Comparison of ENCODE assay signal across 16 cellular contexts in the genomic region with DNA sequence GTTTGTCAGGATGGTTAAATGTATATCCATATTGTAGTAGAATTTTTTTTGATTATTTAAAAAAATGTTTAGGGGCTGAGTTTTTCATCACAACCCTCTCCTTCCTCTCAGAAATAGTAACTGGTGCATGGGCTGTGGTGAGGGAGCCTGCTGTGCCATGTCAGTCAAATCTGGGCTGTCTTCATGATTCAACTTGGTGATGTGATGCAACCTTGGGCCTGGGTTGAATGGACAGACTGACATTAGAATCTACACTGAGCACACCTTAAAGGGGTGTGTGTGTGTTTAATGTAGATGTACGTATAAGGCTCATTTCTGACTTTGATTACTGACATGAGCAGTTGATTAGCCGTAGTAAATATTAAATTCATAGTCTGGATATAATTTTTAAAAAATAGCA. TPM values are rescaled to one million over a fixed set of nuclear protein-coding genes. Genes with fewer than 3 reads are reported as not detected.
DNase-seq lines count a peak whose midpoint lies in the region; ATAC-seq, FAIRE-seq and TF ChIP-seq lines count a peak whose summit lies in the region.
"Had no signal": no experiment of that assay in that cellular context is flagged by ENCODE, and none has a peak within 500 bp of the region (broad histone marks: within the 10 kb centered on the region; RNA-seq: fewer than 3 reads in every experiment).

No MANE protein-coding gene starts in this region.

- H3K36me3 ChIP-seq in HepG2 (replicated peaks in 1 of 2; ENCODE audit: control insufficient read depth in 1 of 2, insufficient read depth in 2 of 2, low read length in 2 of 2) = peaks cover 0 to 3% of the 10 kb centered on the region in 2 experiments; a peak in 1 of 5 replicates
- no peaks in the 10 kb centered on the region for H3K36me3 ChIP-seq in right lobe of liver
- no peaks in the 10 kb centered on the region for H3K36me3 ChIP-seq in PC-9 (ENCODE audit: low read depth)
- H3K36me3 ChIP-seq: cardiac muscle cell had no signal

- H3F3A ChIP-seq in PC-9 (ENCODE audit: insufficient read depth, low read depth) = peaks cover 37% of the 10 kb centered on the region

- no peak for FAIRE-seq in HepG2 (lab: Jason Lieb, UNC)
- FAIRE-seq in D721Med (lab: Jason Lieb, UNC) = no peak

- in situ Hi-C loops in HepG2 (cut with HindIII; ENCODE audit: extremely low pct_ligation_motif_present, low pct_unique_long_range_greater_than_20kb) = no loop called here

- WGBS in HepG2 (ENCODE audit: low lambda C conversion rate) = 98% methylated on average over 2 of the region's 2 CpGs
- WGBS in right lobe of liver (ENCODE audit: insufficient coverage, low coverage, low lambda C conversion rate, missing lambda C conversion rate) = 78% methylated on average over 2 of the region's 2 CpGs

- POLR2A ChIA-PET in HepG2 (lab: Yijun Ruan, JAX) (interaction anchor here (0.7 to 6.5 kb wide), 3 partner anchors 10 to 698 kb away, joined by 3 to 141 read pairs (median 4); no protein-coding TSS in a partner anchor), PC-9 (lab: Charles Lee; ENCODE audit: unreplicated experiment) (interaction anchor here (0.6 kb wide), 2 partner anchors 11 to 1077 kb away, joined by 4 to 13 read pairs; no protein-coding TSS in a partner anchor)

- H3K27me3 ChIP-seq in HepG2 (ENCODE audit: control insufficient read depth in 1 of 2, insufficient read depth in 2 of 2, low read length in 2 of 2) (no peaks in the 10 kb centered on the region; a peak in 1 of 5 replicates), right lobe of liver (no peaks in the 10 kb centered on the region), PC-9 (ENCODE audit: insufficient read depth, low read depth) (no peaks in the 10 kb centered on the region)
- H3K27me3 ChIP-seq: cardiac muscle cell, upper lobe of right lung had no signal

- no peak overlapping the region for H3K27ac ChIP-seq in HepG2 (ENCODE audit: extremely low read length, insufficient read depth, low read length)
- no peak overlapping the region for H3K27ac ChIP-seq in right lobe of liver
- H3K27ac ChIP-seq in PC-9 = peak overlapping the region; percentile 84
- H3K27ac ChIP-seq in epithelial cell of prostate = peak overlapping the region; percentile 87
- H3K27ac ChIP-seq: cardiac muscle cell, left ventricle myocardium inferior, parathyroid adenoma, upper lobe of right lung had no signal

- no peaks in the 10 kb centered on the region for H4K20me1 ChIP-seq in HepG2 (ENCODE audit: insufficient read depth, low read length)
- H4K20me1 ChIP-seq in PC-9 (ENCODE audit: insufficient read depth) = no peaks in the 10 kb centered on the region

- H3K4me3 ChIP-seq in HepG2 (replicated peaks in 1 of 3; ENCODE audit: insufficient read depth in 1 of 3, low read depth in 2 of 3, low read length in 3 of 3) (no peak overlapping the region), right lobe of liver (no peak overlapping the region), PC-9 (peak overlapping the region; percentile 37; the same call in 1 of the 2 replicates)
- H3K4me3 ChIP-seq: cardiac muscle cell, left ventricle myocardium inferior, upper lobe of right lung had no signal

- DNase-seq in HepG2 (ENCODE audit: low spot score) (no peak), right lobe of liver (no peak), PC-9 (peak in 1 of 2 experiments; percentile 67), epithelial cell of prostate (ENCODE audit: low read depth, low spot score) (peak; percentile 48), NCI-H1436 (lab: John Stamatoyannopoulos, UW) (no peak), D721Med (ENCODE audit: insufficient read length, low spot score) (no peak)
- DNase-seq: COR-L47, left ventricle myocardium inferior, NCI-H187, NCI-H510A treated with DMSO at 0.1 percent for 48 hours, RPMI8226, upper lobe of right lung had no signal

- H3K4me2 ChIP-seq in HepG2 (ENCODE audit: low read depth, low read length) = peak overlapping the region; percentile 19; the same call in 1 of the 2 replicates
- H3K4me2 ChIP-seq in PC-9 = peak overlapping the region; percentile 50

- H3K9me2 ChIP-seq in PC-9 (ENCODE audit: insufficient read depth) = no peaks in the 10 kb centered on the region; the same call in 1 of the 2 replicates

- TF ChIP-seq RAD21 in HepG2 (CRISPR knock-in tag; IDR thresholded peaks at IDR 0.05) = no peak

- intact Hi-C loops in HepG2 (cut with micrococcal nuclease; ENCODE audit: unreplicated experiment) = no loop called here
- intact Hi-C loops in right lobe of liver (cut with DNase I) = no loop called here
- intact Hi-C loops in PC-9 (cut with micrococcal nuclease; ENCODE audit: unreplicated experiment) = no loop called here

- H3K4me1 ChIP-seq in HepG2 (ENCODE audit: insufficient read depth, low read length) (peaks cover 66% of the 10 kb centered on the region), right lobe of liver (peaks cover 0 to 30% (median 6%) of the 10 kb centered on the region in 4 donors), PC-9 (replicated peaks; ENCODE audit: insufficient read depth) (peaks cover 57% of the 10 kb centered on the region)

- TF ChIP-seq CTCF in HepG2 (CRISPR knock-in tag; IDR thresholded peaks at IDR 0.05) = no peak
- no peak for TF ChIP-seq CTCF in right lobe of liver (IDR thresholded peaks at IDR 0.05)
- no peak for TF ChIP-seq CTCF in PC-9 (conservative IDR thresholded peaks at IDR 0.05)
- no peak for TF ChIP-seq CTCF in D721Med (IDR thresholded peaks at IDR 0.05; ENCODE audit: insufficient read depth, missing control alignments)

- H3K9me3 ChIP-seq in HepG2 (ENCODE audit: low read length) (no peaks in the 10 kb centered on the region), right lobe of liver (no peaks in the 10 kb centered on the region), PC-9 (ENCODE audit: insufficient read depth, low read depth) (no peaks in the 10 kb centered on the region)
- H3K9me3 ChIP-seq: left ventricle myocardium inferior, upper lobe of right lung had no signal

- H3K79me2 ChIP-seq in HepG2 (ENCODE audit: insufficient read depth, low read length) = peaks cover 61% of the 10 kb centered on the region
- peaks cover 66% of the 10 kb centered on the region for H3K79me2 ChIP-seq in PC-9 (ENCODE audit: low read depth)

- no peak overlapping the region for H2AFZ ChIP-seq in HepG2 (ENCODE audit: low read length)
- no peak overlapping the region for H2AFZ ChIP-seq in PC-9
- H2AFZ ChIP-seq: parathyroid adenoma had no signal

- no TSS peak for BruUV-seq in HepG2 (replicated peaks; lab: Mats Ljungman, UMichigan)
- TSS peak; percentile 80 for BruUV-seq in PC-9 (replicated peaks; lab: Mats Ljungman, UMichigan)

- no peak overlapping the region for H3K9ac ChIP-seq in HepG2 (ENCODE audit: insufficient read depth, low read depth, low read length)
- H3K9ac ChIP-seq: parathyroid adenoma had no signal

- CTCF ChIA-PET in HepG2 (lab: Yijun Ruan, JAX; ENCODE audit: low intra/inter-chr PET ratio, low total read pairs) = no interaction called here
- CTCF ChIA-PET in PC-9 (lab: Charles Lee) = interaction anchor here (0.7 kb wide), 1 partner anchor 13 kb away, joined by 17 read pairs; no protein-coding TSS in a partner anchor

- ATAC-seq in HepG2 (no peak), right lobe of liver (no peak), HG02981 (IDR thresholded peaks at IDR 0.05; ENCODE audit: unreplicated experiment) (no peak), GM21381 (IDR thresholded peaks at IDR 0.05; ENCODE audit: unreplicated experiment) (no peak)
- ATAC-seq: upper lobe of right lung had no signal

- TF ChIP-seq EP300 in HepG2 (IDR thresholded peaks at IDR 0.05; ENCODE audit: low read depth in 2 of 2, low read length in 2 of 2) (no peak), HepG2 (CRISPR knock-in tag; IDR thresholded peaks at IDR 0.05; ENCODE audit: borderline replicate concordance) (no peak)

- no peak for TF ChIP-seq POLR2A in HepG2 (IDR thresholded peaks at IDR 0.05; ENCODE audit: insufficient read depth in 1 of 2, low read depth in 2 of 2, low read length in 2 of 2)
- no peak for TF ChIP-seq POLR2A in right lobe of liver (IDR thresholded peaks at IDR 0.05)

RNA-seq across cellular contexts. Expression of a gene that starts 3.7 kb away (rescaled TPM):
- 10.2 and 15.7 TPM in 2 replicates for total RNA-seq in HepG2 (2016; rRNA removed; fragmentation: Illumina TruSeq; extraction: Trizol)
- 6.4 and 7.2 TPM in 2 replicates for total RNA-seq in HepG2 (2016; cell fraction: cytosol; rRNA removed; fragmentation: Illumina TruSeq; extraction: Trizol; ENCODE audit: low read depth)
- 12.5 and 16.8 TPM in 2 replicates for total RNA-seq in HepG2 (2016; cell fraction: insoluble cytoplasmic fraction; rRNA removed; fragmentation: Illumina TruSeq; extraction: Trizol)
- total RNA-seq in HepG2 (2016; cell fraction: membrane; rRNA removed; fragmentation: Illumina TruSeq; extraction: Trizol) = 7.9 and 8.5 TPM in 2 replicates
- 22.6 and 23.5 TPM in 2 replicates for total RNA-seq in HepG2 (2016; cell fraction: nucleus; rRNA removed; fragmentation: Illumina TruSeq; extraction: Trizol)
- polyA plus RNA-seq in HepG2 (2011; rRNA removed) = 41.6 and 48.3 TPM in 2 replicates
- polyA plus RNA-seq in HepG2 (2011; cell fraction: cytosol; rRNA removed) = 19.2 and 22.0 TPM in 2 replicates
- polyA plus RNA-seq in HepG2 (2011; cell fraction: nucleus; rRNA removed) = 220 TPM in 2 replicates
- polyA plus RNA-seq in HepG2 (2012) = 27.3 and 28.6 TPM in 2 replicates
- polyA plus RNA-seq in HepG2 (2016; cell fraction: cytosol; fragmentation: Illumina TruSeq; extraction: Trizol; ENCODE audit: low read depth) = 2.1 and 2.3 TPM in 2 replicates
- polyA plus RNA-seq in HepG2 (2016; cell fraction: insoluble cytoplasmic fraction; fragmentation: Illumina TruSeq; extraction: Trizol; ENCODE audit: low read depth) = 13.6 and 18.5 TPM in 2 replicates
- 6.4 and 6.8 TPM in 2 replicates for polyA plus RNA-seq in HepG2 (2016; cell fraction: membrane; fragmentation: Illumina TruSeq; extraction: Trizol; ENCODE audit: low read depth)
- polyA plus RNA-seq in HepG2 (2016; cell fraction: nucleus; fragmentation: Illumina TruSeq; extraction: Trizol; ENCODE audit: insufficient read depth, low read depth) = 89.6 and 90.5 TPM in 2 replicates
- 17.3 and 27.1 TPM in 2 replicates for polyA minus RNA-seq in HepG2 (2011; rRNA and poly(A)+ RNA removed; ENCODE audit: low replicate concordance)
- 9.3 and 9.7 TPM in 2 replicates for polyA minus RNA-seq in HepG2 (2011; cell fraction: cytosol; rRNA and poly(A)+ RNA removed)
- 38.8 and 46.0 TPM in 2 replicates for polyA minus RNA-seq in HepG2 (2011; cell fraction: nucleus; rRNA and poly(A)+ RNA removed)
- total RNA-seq in right lobe of liver = 10 to 100 TPM in 5 of 6 experiments, 1 to 10 TPM in 1; 9.2 to 16.0 (median 12.9) TPM
- 50.5 and 60.9 TPM in 2 replicates for total RNA-seq in PC-9 (2021)

RNA-seq across cellular contexts. Expression of a gene that starts 25.7 kb away (rescaled TPM):
- total RNA-seq in HepG2 (2016; rRNA removed; fragmentation: Illumina TruSeq; extraction: Trizol) = 0.74 and 1.2 TPM in 2 replicates
- 0.62 and 0.81 TPM in 2 replicates for total RNA-seq in HepG2 (2016; cell fraction: cytosol; rRNA removed; fragmentation: Illumina TruSeq; extraction: Trizol; ENCODE audit: low read depth)
- 1.1 and 1.4 TPM in 2 replicates for total RNA-seq in HepG2 (2016; cell fraction: insoluble cytoplasmic fraction; rRNA removed; fragmentation: Illumina TruSeq; extraction: Trizol)
- total RNA-seq in HepG2 (2016; cell fraction: membrane; rRNA removed; fragmentation: Illumina TruSeq; extraction: Trizol) = 0.71 and 1.7 TPM in 2 replicates
- total RNA-seq in HepG2 (2016; cell fraction: nucleus; rRNA removed; fragmentation: Illumina TruSeq; extraction: Trizol) = 0.81 TPM in 2 replicates
- polyA plus RNA-seq in HepG2 (2011; rRNA removed) = 3.8 and 5.9 TPM in 2 replicates
- 5.4 and 6.3 TPM in 2 replicates for polyA plus RNA-seq in HepG2 (2011; cell fraction: cytosol; rRNA removed)
- polyA plus RNA-seq in HepG2 (2011; cell fraction: nucleus; rRNA removed) = 5.7 and 8.0 TPM in 2 replicates
- polyA plus RNA-seq in HepG2 (2012) = 3.9 and 4.0 TPM in 2 replicates
- polyA plus RNA-seq in HepG2 (2016; cell fraction: cytosol; fragmentation: Illumina TruSeq; extraction: Trizol; ENCODE audit: low read depth) = 1.2 TPM in 2 replicates
- polyA plus RNA-seq in HepG2 (2016; cell fraction: insoluble cytoplasmic fraction; fragmentation: Illumina TruSeq; extraction: Trizol; ENCODE audit: low read depth) = 0.61 and 0.65 TPM in 2 replicates
- polyA plus RNA-seq in HepG2 (2016; cell fraction: membrane; fragmentation: Illumina TruSeq; extraction: Trizol; ENCODE audit: low read depth) = 1.1 and 2.0 TPM in 2 replicates
- 1.5 and 2.0 TPM in 2 replicates for polyA plus RNA-seq in HepG2 (2016; cell fraction: nucleus; fragmentation: Illumina TruSeq; extraction: Trizol; ENCODE audit: insufficient read depth, low read depth)
- 2.9 and 10.0 TPM in 2 replicates for polyA minus RNA-seq in HepG2 (2011; rRNA and poly(A)+ RNA removed; ENCODE audit: low replicate concordance)
- 2.9 and 3.3 TPM in 2 replicates for polyA minus RNA-seq in HepG2 (2011; cell fraction: cytosol; rRNA and poly(A)+ RNA removed)
- polyA minus RNA-seq in HepG2 (2011; cell fraction: nucleus; rRNA and poly(A)+ RNA removed) = 1.7 TPM in 2 replicates
- total RNA-seq in right lobe of liver = under 1 TPM in 1 of 6 experiments, not detected in 5; 0.13 TPM
- total RNA-seq in PC-9 (2021) = 3.6 and 6.2 TPM in 2 replicates

RNA-seq across cellular contexts. Expression of a gene that starts 29.1 kb away (rescaled TPM):
- total RNA-seq in HepG2 (2016; rRNA removed; fragmentation: Illumina TruSeq; extraction: Trizol) (0.11 and 0.17 TPM in 2 replicates), right lobe of liver (under 1 TPM in 5 of 6 experiments, not detected in 1; 0.12 to 0.43 (median 0.26) TPM), PC-9 (2021) (0.55 and 1.5 TPM in 2 replicates)
- 0.20 TPM in 1 of 2 replicates, not detected in the other for total RNA-seq in HepG2 (2016; cell fraction: cytosol; rRNA removed; fragmentation: Illumina TruSeq; extraction: Trizol; ENCODE audit: low read depth)
- total RNA-seq in HepG2 (2016; cell fraction: insoluble cytoplasmic fraction; rRNA removed; fragmentation: Illumina TruSeq; extraction: Trizol) = 0.16 and 0.22 TPM in 2 replicates
- 0.25 and 0.45 TPM in 2 replicates for total RNA-seq in HepG2 (2016; cell fraction: membrane; rRNA removed; fragmentation: Illumina TruSeq; extraction: Trizol)
- 0.28 TPM in 1 of 2 replicates, not detected in the other for total RNA-seq in HepG2 (2016; cell fraction: nucleus; rRNA removed; fragmentation: Illumina TruSeq; extraction: Trizol)
- 0.08 and 0.12 TPM in 2 replicates for polyA plus RNA-seq in HepG2 (2011; rRNA removed)
- polyA plus RNA-seq in HepG2 (2011; cell fraction: cytosol; rRNA removed) = 0.05 and 0.11 TPM in 2 replicates
- 0.28 and 0.39 TPM in 2 replicates for polyA plus RNA-seq in HepG2 (2011; cell fraction: nucleus; rRNA removed)
- 0.12 and 0.17 TPM in 2 replicates for polyA plus RNA-seq in HepG2 (2012)
- 0.10 and 0.14 TPM in 2 replicates for polyA plus RNA-seq in HepG2 (2016; cell fraction: cytosol; fragmentation: Illumina TruSeq; extraction: Trizol; ENCODE audit: low read depth)
- 0.19 and 0.41 TPM in 2 replicates for polyA plus RNA-seq in HepG2 (2016; cell fraction: insoluble cytoplasmic fraction; fragmentation: Illumina TruSeq; extraction: Trizol; ENCODE audit: low read depth)
- polyA plus RNA-seq in HepG2 (2016; cell fraction: membrane; fragmentation: Illumina TruSeq; extraction: Trizol; ENCODE audit: low read depth) = 0.17 and 0.19 TPM in 2 replicates
- polyA plus RNA-seq in HepG2 (2016; cell fraction: nucleus; fragmentation: Illumina TruSeq; extraction: Trizol; ENCODE audit: insufficient read depth, low read depth) = not detected in 2 replicates
- 0.06 and 0.09 TPM in 2 replicates for polyA minus RNA-seq in HepG2 (2011; rRNA and poly(A)+ RNA removed; ENCODE audit: low replicate concordance)
- not detected in 2 replicates for polyA minus RNA-seq in HepG2 (2011; cell fraction: cytosol; rRNA and poly(A)+ RNA removed)
- polyA minus RNA-seq in HepG2 (2011; cell fraction: nucleus; rRNA and poly(A)+ RNA removed) = 0.50 and 0.77 TPM in 2 replicates

RNA-seq across cellular contexts. Expression of a gene that starts 35.7 kb away (rescaled TPM):
- total RNA-seq in HepG2 (2016; rRNA removed; fragmentation: Illumina TruSeq; extraction: Trizol) (51.2 and 107 TPM in 2 replicates), right lobe of liver (10 to 100 TPM; 58.9 to 70.0 (median 62.7) TPM), PC-9 (2021) (91.3 and 98.4 TPM in 2 replicates)
- total RNA-seq in HepG2 (2016; cell fraction: cytosol; rRNA removed; fragmentation: Illumina TruSeq; extraction: Trizol; ENCODE audit: low read depth) = 19.3 and 20.8 TPM in 2 replicates
- 52.6 and 108 TPM in 2 replicates for total RNA-seq in HepG2 (2016; cell fraction: insoluble cytoplasmic fraction; rRNA removed; fragmentation: Illumina TruSeq; extraction: Trizol)
- 31.6 and 33.9 TPM in 2 replicates for total RNA-seq in HepG2 (2016; cell fraction: membrane; rRNA removed; fragmentation: Illumina TruSeq; extraction: Trizol)
- 73.3 and 83.7 TPM in 2 replicates for total RNA-seq in HepG2 (2016; cell fraction: nucleus; rRNA removed; fragmentation: Illumina TruSeq; extraction: Trizol)
- 206 and 248 TPM in 2 replicates for polyA plus RNA-seq in HepG2 (2011; rRNA removed)
- polyA plus RNA-seq in HepG2 (2011; cell fraction: cytosol; rRNA removed) = 157 and 165 TPM in 2 replicates
- 258 and 264 TPM in 2 replicates for polyA plus RNA-seq in HepG2 (2011; cell fraction: nucleus; rRNA removed)
- polyA plus RNA-seq in HepG2 (2012) = 74.4 and 84.6 TPM in 2 replicates
- polyA plus RNA-seq in HepG2 (2016; cell fraction: cytosol; fragmentation: Illumina TruSeq; extraction: Trizol; ENCODE audit: low read depth) = 20.5 and 25.2 TPM in 2 replicates
- polyA plus RNA-seq in HepG2 (2016; cell fraction: insoluble cytoplasmic fraction; fragmentation: Illumina TruSeq; extraction: Trizol; ENCODE audit: low read depth) = 66.6 and 70.3 TPM in 2 replicates
- 36.5 and 37.7 TPM in 2 replicates for polyA plus RNA-seq in HepG2 (2016; cell fraction: membrane; fragmentation: Illumina TruSeq; extraction: Trizol; ENCODE audit: low read depth)
- 171 and 181 TPM in 2 replicates for polyA plus RNA-seq in HepG2 (2016; cell fraction: nucleus; fragmentation: Illumina TruSeq; extraction: Trizol; ENCODE audit: insufficient read depth, low read depth)
- 223 and 558 TPM in 2 replicates for polyA minus RNA-seq in HepG2 (2011; rRNA and poly(A)+ RNA removed; ENCODE audit: low replicate concordance)
- polyA minus RNA-seq in HepG2 (2011; cell fraction: cytosol; rRNA and poly(A)+ RNA removed) = 65.6 and 67.3 TPM in 2 replicates
- polyA minus RNA-seq in HepG2 (2011; cell fraction: nucleus; rRNA and poly(A)+ RNA removed) = 65.1 and 74.2 TPM in 2 replicates

RNA-seq across cellular contexts. Expression of a gene that starts 35.8 kb away (rescaled TPM):
- 72.2 and 75.6 TPM in 2 replicates for total RNA-seq in HepG2 (2016; rRNA removed; fragmentation: Illumina TruSeq; extraction: Trizol)
- total RNA-seq in HepG2 (2016; cell fraction: cytosol; rRNA removed; fragmentation: Illumina TruSeq; extraction: Trizol; ENCODE audit: low read depth) = 19.4 and 24.1 TPM in 2 replicates
- 70.2 and 74.8 TPM in 2 replicates for total RNA-seq in HepG2 (2016; cell fraction: insoluble cytoplasmic fraction; rRNA removed; fragmentation: Illumina TruSeq; extraction: Trizol)
- 23.7 and 25.3 TPM in 2 replicates for total RNA-seq in HepG2 (2016; cell fraction: membrane; rRNA removed; fragmentation: Illumina TruSeq; extraction: Trizol)
- total RNA-seq in HepG2 (2016; cell fraction: nucleus; rRNA removed; fragmentation: Illumina TruSeq; extraction: Trizol) = 59.4 and 67.1 TPM in 2 replicates
- polyA plus RNA-seq in HepG2 (2011; rRNA removed) = 55.2 and 62.6 TPM in 2 replicates
- 38.9 and 45.7 TPM in 2 replicates for polyA plus RNA-seq in HepG2 (2011; cell fraction: cytosol; rRNA removed)
- polyA plus RNA-seq in HepG2 (2011; cell fraction: nucleus; rRNA removed) = 96.3 and 102 TPM in 2 replicates
- 50.7 and 62.3 TPM in 2 replicates for polyA plus RNA-seq in HepG2 (2012)
- polyA plus RNA-seq in HepG2 (2016; cell fraction: cytosol; fragmentation: Illumina TruSeq; extraction: Trizol; ENCODE audit: low read depth) = 7.2 and 7.7 TPM in 2 replicates
- polyA plus RNA-seq in HepG2 (2016; cell fraction: insoluble cytoplasmic fraction; fragmentation: Illumina TruSeq; extraction: Trizol; ENCODE audit: low read depth) = 58.7 and 61.6 TPM in 2 replicates
- 9.7 and 11.7 TPM in 2 replicates for polyA plus RNA-seq in HepG2 (2016; cell fraction: membrane; fragmentation: Illumina TruSeq; extraction: Trizol; ENCODE audit: low read depth)
- polyA plus RNA-seq in HepG2 (2016; cell fraction: nucleus; fragmentation: Illumina TruSeq; extraction: Trizol; ENCODE audit: insufficient read depth, low read depth) = 97.9 and 104 TPM in 2 replicates
- 40.9 and 99.4 TPM in 2 replicates for polyA minus RNA-seq in HepG2 (2011; rRNA and poly(A)+ RNA removed; ENCODE audit: low replicate concordance)
- 17.0 and 20.2 TPM in 2 replicates for polyA minus RNA-seq in HepG2 (2011; cell fraction: cytosol; rRNA and poly(A)+ RNA removed)
- polyA minus RNA-seq in HepG2 (2011; cell fraction: nucleus; rRNA and poly(A)+ RNA removed) = 41.5 and 42.6 TPM in 2 replicates
- total RNA-seq in right lobe of liver = 10 to 100 TPM; 12.2 to 17.7 (median 14.1) TPM
- 41.4 and 42.2 TPM in 2 replicates for total RNA-seq in PC-9 (2021)

Comparison
In these comparisons a context has a peak if more than half of its experiments do, and no peak if none do; other contexts are left out.
1. H3K27ac ChIP-seq: peak in PC-9 (single experiment) and epithelial cell of prostate (single experiment); none in HepG2 (single experiment) and right lobe of liver (0 of 3).